13 cellular contexts compared by ENCODE assay signal in genomic region chr6:130138116-130138908, GRCh38.
DNase-seq lines count a peak whose midpoint lies in the region; ATAC-seq, FAIRE-seq and TF ChIP-seq lines count a peak whose summit lies in the region.
"Had no signal": no experiment of that assay in that cellular context is flagged by ENCODE, and none has a peak within 500 bp of the region (broad histone marks: within the 10 kb centered on the region; RNA-seq: fewer than 3 reads in every experiment).

No MANE protein-coding gene starts in this region.

- intact Hi-C loops in kidney (cut with DNase I): no loop called here

- H3K36me3 ChIP-seq in kidney (ENCODE audit: control insufficient read depth in 1 of 2, insufficient read depth in 2 of 2, low read length in 2 of 2): peaks cover 0 to 2% of the 10 kb centered on the region in 2 donors

- H3K9ac ChIP-seq in kidney (ENCODE audit: low read length in 2 of 2): no peak overlapping the region
- H3K9ac ChIP-seq: BLaER1 had no signal

- no peak for FAIRE-seq in kidney (lab: Jason Lieb, UNC)

- H3K4me3 Mint-ChIP-seq in activated CD4-positive, alpha-beta memory T cell treated with anti-CD3 and anti-CD28 coated beads, Interleukin-2, amount 10 ng/mL, durations not matched to agents 7 days and 5 days: peak overlapping the region; percentile 8

- no peak for TF ChIP-seq CTCF in GM12865 (IDR thresholded peaks at IDR 0.05; ENCODE audit: insufficient read depth, low read depth, low read length, missing control alignments)
- TF ChIP-seq CTCF in kidney (IDR thresholded peaks at IDR 0.05; ENCODE audit: borderline replicate concordance, extremely low read depth, insufficient read depth): no peak

- H3K36me3 Mint-ChIP-seq in activated CD4-positive, alpha-beta memory T cell treated with anti-CD3 and anti-CD28 coated beads, Interleukin-2, amount 10 ng/mL, durations not matched to agents 7 days and 5 days (ENCODE audit: low read depth): peaks cover 73% of the 10 kb centered on the region

- no peak overlapping the region for H3K27ac ChIP-seq in kidney (ENCODE audit: low read depth in 2 of 2, low read length in 2 of 2)
- H3K27ac ChIP-seq: BLaER1, thoracic aorta had no signal

- H3K27me3 Mint-ChIP-seq in activated CD4-positive, alpha-beta memory T cell treated with anti-CD3 and anti-CD28 coated beads, Interleukin-2, amount 10 ng/mL, durations not matched to agents 7 days and 5 days: no peaks in the 10 kb centered on the region

- peak overlapping the region; percentile 68 for H3K27ac Mint-ChIP-seq in activated CD4-positive, alpha-beta memory T cell treated with anti-CD3 and anti-CD28 coated beads, Interleukin-2, amount 10 ng/mL, durations not matched to agents 7 days and 5 days

- POLR2A ChIA-PET in activated CD4-positive, alpha-beta memory T cell treated with anti-CD3 and anti-CD28 coated beads, Interleukin-2, amount 10 ng/mL, durations not matched to agents 7 days and 5 days (lab: Charles Lee): interaction anchor here (1.0 to 1.6 kb wide), 4 partner anchors 47 to 89 kb away, joined by 3 to 5 read pairs (median 4); partner anchors contain the start of gene SAMD3

- peak; percentile 50 for DNase-seq in GM12865 (ENCODE audit: low read depth)
- DNase-seq in activated CD4-positive, alpha-beta memory T cell treated with anti-CD3 and anti-CD28 coated beads, Interleukin-2, amount 10 ng/mL, durations not matched to agents 7 days and 5 days: no peak
- no peak for DNase-seq in ecto neural progenitor cell (ENCODE audit: low spot score)
- no peak for DNase-seq in kidney
- DNase-seq in NCI-H446 treated with DMSO at 0.1 percent for 48 hours (lab: John Stamatoyannopoulos, UW): no peak
- DNase-seq: NK-92 treated with Interleukin-12 subunit alpha and Interleukin-12 subunit beta, amount 100 ng/mL, for 24 hours; stimulated activated CD4-positive, alpha-beta T cell treated with anti-CD3 and anti-CD28 coated beads, Interleukin-4, amount 100 ng/mL, for 4 hours had no signal

- peaks cover 61% of the 10 kb centered on the region for H3K4me1 Mint-ChIP-seq in activated CD4-positive, alpha-beta memory T cell treated with anti-CD3 and anti-CD28 coated beads, Interleukin-2, amount 10 ng/mL, durations not matched to agents 7 days and 5 days

- no peaks in the 10 kb centered on the region for H3K9me3 ChIP-seq in kidney (ENCODE audit: control insufficient read depth in 1 of 2, low read length in 2 of 2)
- H3K9me3 ChIP-seq: BLaER1, thoracic aorta had no signal

- no peaks in the 10 kb centered on the region for H3K4me1 ChIP-seq in kidney (ENCODE audit: control insufficient read depth in 1 of 2, insufficient read depth in 1 of 2, low read depth in 1 of 2, low read length in 2 of 2)
- H3K4me1 ChIP-seq: BLaER1 had no signal

- H3K9me3 Mint-ChIP-seq in activated CD4-positive, alpha-beta memory T cell treated with anti-CD3 and anti-CD28 coated beads, Interleukin-2, amount 10 ng/mL, durations not matched to agents 7 days and 5 days: peaks cover 12% of the 10 kb centered on the region

- CTCF ChIA-PET in activated CD4-positive, alpha-beta memory T cell treated with anti-CD3 and anti-CD28 coated beads, Interleukin-2, amount 10 ng/mL, durations not matched to agents 7 days and 5 days (lab: Charles Lee): interaction anchor here (1.8 kb wide), 1 partner anchor 11 kb away, joined by 5 read pairs; no protein-coding TSS in a partner anchor

- ATAC-seq in GM19397 (IDR thresholded peaks at IDR 0.05; ENCODE audit: unreplicated experiment) (peak; percentile 64), HG02981 (IDR thresholded peaks at IDR 0.05; ENCODE audit: unreplicated experiment) (peak; percentile 51), GM19023 (IDR thresholded peaks at IDR 0.05; ENCODE audit: unreplicated experiment) (no peak)

- no peak overlapping the region for H3K4me3 ChIP-seq in GM12865 (ENCODE audit: low read depth, low read length)
- no peak overlapping the region for H3K4me3 ChIP-seq in kidney (ENCODE audit: low read length in 2 of 2)
- H3K4me3 ChIP-seq: BLaER1, lung, thoracic aorta had no signal
